In the genomic region with DNA sequence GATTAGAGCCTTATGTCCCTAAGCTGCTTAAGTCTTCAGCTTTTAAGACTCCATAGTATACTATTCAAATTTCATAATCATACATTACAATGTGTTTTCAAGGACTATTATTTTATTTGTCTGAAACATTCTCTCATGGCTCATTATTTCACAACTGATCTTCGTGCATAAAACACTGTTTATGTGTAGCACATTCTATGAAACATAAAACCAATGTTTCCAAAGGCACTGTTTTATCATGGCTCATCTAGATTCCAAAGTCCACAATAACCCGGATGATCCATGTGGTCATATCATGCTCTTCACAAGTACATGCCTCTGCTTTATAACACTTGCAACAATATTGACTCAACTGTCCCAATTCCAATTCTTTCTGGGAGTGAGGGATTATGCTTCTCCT, we compare ENCODE assay signal across 19 cellular contexts.
"Had no signal": no experiment of that assay in that cellular context is flagged by ENCODE, and none has a peak within 500 bp of the region (broad histone marks: within the 10 kb centered on the region; RNA-seq: fewer than 3 reads in every experiment).

No MANE protein-coding gene starts in this region.

- H3K9me3 ChIP-seq: pancreas, thyroid gland, vagina had no signal

- H3K27me3 ChIP-seq: foreskin keratinocyte, left lung, neural progenitor cell, pancreas, thyroid gland, vagina had no signal

- H3K27ac Mint-ChIP-seq: activated B cell treated with CpG ODN at 0.5 μM for 24 hours; activated T-helper 2 cell treated with anti-CD3 and anti-CD28 coated beads, Interferon-gamma antibody, Interleukin-2, Interleukin-4, amounts not matched to agents 10 μg/mL and 5 μg/mL and 100 μg/mL, durations not matched to agents 14 hours and 24 hours and 36 hours; brain; memory B cell; neural progenitor cell; T-cell had no signal

- ATAC-seq: foreskin keratinocyte, left lung, pancreas, T-cell had no signal

- H3K4me1 Mint-ChIP-seq: activated B cell treated with CpG ODN at 0.5 μM for 24 hours; central memory CD8-positive, alpha-beta T cell; memory B cell; T-cell had no signal

- H3K4me1 ChIP-seq: foreskin keratinocyte, left lung, pancreas, vagina had no signal

- H2AFZ ChIP-seq: neural progenitor cell had no signal

- H3K9ac ChIP-seq: neural progenitor cell had no signal

- H3K27me3 Mint-ChIP-seq: brain; central memory CD8-positive, alpha-beta T cell; memory B cell; T-cell had no signal

- H3K4me3 ChIP-seq: left lung, neural progenitor cell, pancreas, skin epidermis, thyroid gland, vagina had no signal

- H3K27ac ChIP-seq: foreskin keratinocyte, left lung, neural progenitor cell, pancreas, skin epidermis, thyroid gland, vagina had no signal

- H3K36me3 Mint-ChIP-seq: brain, memory B cell, neural progenitor cell, T-cell had no signal

- H3K4me3 Mint-ChIP-seq: activated B cell treated with CpG ODN at 0.5 μM for 24 hours; brain; central memory CD8-positive, alpha-beta T cell; memory B cell; neural progenitor cell; T-cell had no signal

- DNase-seq: activated B cell treated with CpG ODN at 0.5 μM for 24 hours; activated CD4-positive, alpha-beta T cell treated with anti-CD3 and anti-CD28 coated beads, Interleukin-2, amount 50 U/mL, for 1 hour; activated naive CD4-positive, alpha-beta T cell treated with anti-CD3 and anti-CD28 coated beads, Interleukin-2, amount 50 U/mL, for 16 hours; activated T-cell treated with anti-CD3 and anti-CD28 coated beads for 4 hours; amygdala; dermis blood vessel endothelial cell; foreskin keratinocyte; head of caudate nucleus; left lung; pancreas; T-cell; thyroid gland had no signal

- H3K36me3 ChIP-seq: left lung, neural progenitor cell, pancreas, thyroid gland, vagina had no signal
